In genomic region chr22:17974703-17975372, GRCh38 we compare ENCODE assay signal across 12 cellular contexts. TPM values are rescaled to one million over a fixed set of nuclear protein-coding genes. Genes with fewer than 3 reads are reported as not detected.
DNase-seq lines count a peak whose midpoint lies in the region; ATAC-seq and TF ChIP-seq lines count a peak whose summit lies in the region.
"Had no signal": no experiment of that assay in that cellular context is flagged by ENCODE, and none has a peak within 500 bp of the region (broad histone marks: within the 10 kb centered on the region; RNA-seq: fewer than 3 reads in every experiment).

No MANE protein-coding gene starts in this region.

- H4K20me1 ChIP-seq in mammary epithelial cell (ENCODE audit: insufficient read depth, low read length) (peaks cover 2% of the 10 kb centered on the region), Karpas-422 (ENCODE audit: insufficient read depth, low read depth, low read length) (peaks cover 20% of the 10 kb centered on the region)

- H3K36me3 Mint-ChIP-seq in MCF 10A (ENCODE audit: insufficient read depth, unreplicated experiment) = peaks cover 11% of the 10 kb centered on the region
- no peaks in the 10 kb centered on the region for H3K36me3 Mint-ChIP-seq in chondrocyte (ENCODE audit: low read depth)

- H3K9ac ChIP-seq in mammary epithelial cell (ENCODE audit: insufficient read depth, low read length) (no peak overlapping the region), Karpas-422 (ENCODE audit: low read length) (no peak overlapping the region)

- H3K9me2 ChIP-seq in Karpas-422 (replicated peaks; ENCODE audit: insufficient read depth, low read length) = no peaks in the 10 kb centered on the region

- H2AFZ ChIP-seq in mammary epithelial cell (ENCODE audit: low read depth, low read length) (no peak overlapping the region), Karpas-422 (ENCODE audit: low read length) (no peak overlapping the region)

- H3K79me2 ChIP-seq in mammary epithelial cell (ENCODE audit: insufficient read depth, low read length) (peaks cover 98% of the 10 kb centered on the region), Karpas-422 (ENCODE audit: low read length) (peaks cover 98% of the 10 kb centered on the region)

- H3K27me3 ChIP-seq in mammary epithelial cell (ENCODE audit: insufficient read depth, low read length) (no peaks in the 10 kb centered on the region), Karpas-422 (ENCODE audit: low read length) (no peaks in the 10 kb centered on the region)
- H3K27me3 ChIP-seq: BE2C, breast epithelium had no signal

- H3K4me3 ChIP-seq in mammary epithelial cell (replicated peaks in 1 of 3; ENCODE audit: insufficient read depth in 1 of 3, low read depth in 2 of 3, low read length in 3 of 3) = no peak overlapping the region
- H3K4me3 ChIP-seq in Karpas-422 (ENCODE audit: low read length) = no peak overlapping the region
- H3K4me3 ChIP-seq: breast epithelium had no signal

- no peaks in the 10 kb centered on the region for H3K9me3 ChIP-seq in mammary epithelial cell (replicated peaks; ENCODE audit: insufficient read depth, low read length)
- no peaks in the 10 kb centered on the region for H3K9me3 ChIP-seq in Karpas-422 (ENCODE audit: low read length)
- H3K9me3 ChIP-seq: BE2C, breast epithelium had no signal

- BruUV-seq in MCF 10A (replicated peaks; lab: Mats Ljungman, UMichigan) (no TSS peak), mammary epithelial cell (replicated peaks; lab: Mats Ljungman, UMichigan) (no TSS peak)

- no peak for DNase-seq in MCF 10A (ENCODE audit: unreplicated experiment)
- DNase-seq in mammary epithelial cell = no peak
- no peak for DNase-seq in Karpas-422
- DNase-seq in chondrocyte (ENCODE audit: low spot score) = no peak
- no peak for DNase-seq in stimulated activated naive CD8-positive, alpha-beta T cell treated with anti-CD3 and anti-CD28 coated beads, Interleukin-15, Interleukin-2, amounts not matched to agents 100 U/mL and 50 U/mL, for 24 hours
- DNase-seq: BE2C, endodermal cell, T-helper 9 cell had no signal

- CTCF ChIA-PET in MCF 10A (lab: Yijun Ruan, JAX) (interaction anchor here (0.6 to 1.1 kb wide), 4 partner anchors 37 to 145 kb away, joined by 3 to 5 read pairs (median 3); no protein-coding TSS in a partner anchor), mammary epithelial cell (lab: Charles Lee; ENCODE audit: low non-redundant PET) (interaction anchor here (0.8 kb wide), 1 partner anchor 49 kb away, joined by 31 read pairs; no protein-coding TSS in a partner anchor)

- no peak overlapping the region for H3K4me2 ChIP-seq in mammary epithelial cell (ENCODE audit: insufficient read depth, low read depth, low read length)
- H3K4me2 ChIP-seq in Karpas-422 (ENCODE audit: low read depth, low read length, poor library complexity, severe bottlenecking) = no peak overlapping the region

- POLR2A ChIA-PET in MCF 10A (lab: Yijun Ruan, JAX) = interaction anchor here (0.7 to 1.1 kb wide), 2 partner anchors 17 to 102 kb away, joined by 3 read pairs; no protein-coding TSS in a partner anchor

- H3K4me1 ChIP-seq in mammary epithelial cell (ENCODE audit: insufficient read depth, low read length) = peaks cover 32% of the 10 kb centered on the region
- H3K4me1 ChIP-seq in Karpas-422 (ENCODE audit: low read length) = peaks cover 70% of the 10 kb centered on the region

- peak overlapping the region; percentile 49 for H3K27ac Mint-ChIP-seq in MCF 10A (ENCODE audit: low read depth, unreplicated experiment)
- H3K27ac Mint-ChIP-seq in chondrocyte (ENCODE audit: unreplicated experiment) = peak overlapping the region; percentile 23
- H3K27ac Mint-ChIP-seq: endodermal cell had no signal

- no peak for TF ChIP-seq CTCF in MCF 10A (IDR thresholded peaks at IDR 0.05; ENCODE audit: unreplicated experiment)
- no peak for TF ChIP-seq CTCF in mammary epithelial cell (conservative IDR thresholded peaks at IDR 0.05 in 1 of 2, IDR thresholded peaks at IDR 0.05 in 1 of 2; ENCODE audit: extremely low read depth in 1 of 2, insufficient read depth in 1 of 2, low read depth in 1 of 2, low read length in 2 of 2)
- no peak for TF ChIP-seq CTCF in chondrocyte (IDR thresholded peaks at IDR 0.05)

- dilution Hi-C loops in mammary epithelial cell (cut with HindIII; ENCODE audit: low sequenced_read_pairs) = no loop called here

- H3K4me1 Mint-ChIP-seq in MCF 10A (ENCODE audit: insufficient read depth, unreplicated experiment) = peaks cover 27% of the 10 kb centered on the region
- peaks cover 49% of the 10 kb centered on the region for H3K4me1 Mint-ChIP-seq in chondrocyte (ENCODE audit: low read depth)

- H3K9me3 Mint-ChIP-seq in MCF 10A (ENCODE audit: unreplicated experiment) = no peaks in the 10 kb centered on the region
- H3K9me3 Mint-ChIP-seq in chondrocyte (ENCODE audit: low read depth) = no peaks in the 10 kb centered on the region

- intact Hi-C loops in MCF 10A (cut with micrococcal nuclease) (no loop called here), mammary epithelial cell (cut with micrococcal nuclease) (no loop called here)

- in situ Hi-C loops in mammary epithelial cell (cut with MboI; ENCODE audit: low sequenced_read_pairs in 2 of 2) = no loop called here

- no peak overlapping the region for H3K27ac ChIP-seq in mammary epithelial cell (ENCODE audit: insufficient read depth, low read depth, low read length)
- peak overlapping the region; percentile 46 for H3K27ac ChIP-seq in Karpas-422 (ENCODE audit: low read length)

- 88% methylated on average over 8 of the region's 8 CpGs for WGBS in mammary epithelial cell (ENCODE audit: low coverage, missing lambda C conversion rate)

- H3K4me3 Mint-ChIP-seq in MCF 10A (ENCODE audit: unreplicated experiment) (no peak overlapping the region), chondrocyte (ENCODE audit: unreplicated experiment) (no peak overlapping the region)
- H3K4me3 Mint-ChIP-seq: endodermal cell had no signal

- peak; percentile 40 for ATAC-seq in stimulated activated naive CD8-positive, alpha-beta T cell treated with anti-CD3 and anti-CD28 coated beads, Interleukin-15, Interleukin-2, amounts not matched to agents 100 U/mL and 50 U/mL, for 24 hours
- ATAC-seq in GM18517 (IDR thresholded peaks at IDR 0.05; ENCODE audit: unreplicated experiment) = no peak
- ATAC-seq in HG03159 (IDR thresholded peaks at IDR 0.05; ENCODE audit: unreplicated experiment) = no peak
- ATAC-seq in HG03342 (IDR thresholded peaks at IDR 0.05; ENCODE audit: unreplicated experiment) = no peak

- no peaks in the 10 kb centered on the region for H3K27me3 Mint-ChIP-seq in MCF 10A (ENCODE audit: insufficient read depth, unreplicated experiment)
- H3K27me3 Mint-ChIP-seq in chondrocyte (ENCODE audit: low read depth) = no peaks in the 10 kb centered on the region

- no peaks in the 10 kb centered on the region for H3K36me3 ChIP-seq in mammary epithelial cell (ENCODE audit: insufficient read depth, low read length)
- peaks cover 7% of the 10 kb centered on the region; the same call in 1 of the 2 replicates for H3K36me3 ChIP-seq in Karpas-422 (ENCODE audit: insufficient read depth, low read length)
- H3K36me3 ChIP-seq: breast epithelium had no signal

RNA-seq across cellular contexts. Expression of gene MICAL3, which starts 49.5 kb away (rescaled TPM):
- total RNA-seq in MCF 10A (2022) (54.1 and 62.1 TPM in 2 replicates), mammary epithelial cell (100 to 1,000 TPM in 1 of 2 donors, 10 to 100 TPM in 1; 67.2 to 102 TPM), chondrocyte (49.6 to 74.4 TPM (median 68.2 TPM) in 3 replicates)
- polyA plus RNA-seq in mammary epithelial cell = 31.3 TPM
- polyA minus RNA-seq in mammary epithelial cell = 110 TPM
- total RNA-seq in Karpas-422 (2014; rRNA removed; shearing (Covaris generic); ENCODE audit: low replicate concordance) = 54.9 and 64.1 TPM in 2 replicates
